ENCODE assay signal across 8 cellular contexts in genomic region chr2:181891966-181892794, GRCh38. TPM values are rescaled to one million over a fixed set of nuclear protein-coding genes. Genes with fewer than 3 reads are reported as not detected.
A peak's percentile ranks its signal among the peaks of the same experiment; 100 is the strongest.
DNase-seq lines count a peak whose midpoint lies in the region; ATAC-seq and TF ChIP-seq lines count a peak whose summit lies in the region.

No MANE protein-coding gene starts in this region.

- H3K36me3 ChIP-seq in GM23338 (ENCODE audit: insufficient read depth) = no peaks in the 10 kb centered on the region
- H3K36me3 ChIP-seq in Karpas-422 (ENCODE audit: insufficient read depth, low read length) = peaks cover 20% of the 10 kb centered on the region; the same call in 1 of the 2 replicates
- no peaks in the 10 kb centered on the region for H3K36me3 ChIP-seq in cardiac muscle cell
- H3K36me3 ChIP-seq in urinary bladder (ENCODE audit: insufficient read depth) = no peaks in the 10 kb centered on the region

- peak overlapping the region; percentile 89 for H3K9ac ChIP-seq in Karpas-422 (ENCODE audit: low read length)

- no peaks in the 10 kb centered on the region for H3K9me3 ChIP-seq in Karpas-422 (ENCODE audit: low read length)
- H3K9me3 ChIP-seq in cardiac muscle cell (ENCODE audit: low read depth) = no peaks in the 10 kb centered on the region

- TF ChIP-seq CTCF in GM23338 (conservative IDR thresholded peaks at IDR 0.05; ENCODE audit: low read depth in 2 of 2) = peak; percentile 9 to 16; a peak in 1 of 4 replicates
- TF ChIP-seq CTCF in cardiac muscle cell (IDR thresholded peaks at IDR 0.05; ENCODE audit: low read depth, low read length) = peak; percentile 17

- H3K27me3 Mint-ChIP-seq in GM23338 (ENCODE audit: insufficient read depth, low read depth, poor library complexity) = peaks cover 7% of the 10 kb centered on the region
- H3K27me3 Mint-ChIP-seq in activated naive CD8-positive, alpha-beta T cell = peaks cover 8% of the 10 kb centered on the region

- ATAC-seq in GM23338 (peak; percentile 72), SK-N-SH treated with all-trans-retinoic acid at 6 μM for 48 hours (peak; percentile 68)

- H3K79me2 ChIP-seq in GM23338 (replicated peaks; ENCODE audit: insufficient read depth) (no peaks in the 10 kb centered on the region), Karpas-422 (ENCODE audit: low read length) (peaks cover 52% of the 10 kb centered on the region)

- peaks cover 17% of the 10 kb centered on the region for H3K4me1 Mint-ChIP-seq in GM23338
- peaks cover 43% of the 10 kb centered on the region for H3K4me1 Mint-ChIP-seq in activated naive CD8-positive, alpha-beta T cell (ENCODE audit: low read depth)

- peak overlapping the region; percentile 84 for H3K27ac Mint-ChIP-seq in GM23338
- H3K27ac Mint-ChIP-seq in activated naive CD8-positive, alpha-beta T cell = peak overlapping the region; percentile 86

- H3K36me3 Mint-ChIP-seq in GM23338 (ENCODE audit: low read depth) = no peaks in the 10 kb centered on the region
- peaks cover 3% of the 10 kb centered on the region for H3K36me3 Mint-ChIP-seq in activated naive CD8-positive, alpha-beta T cell

- H3F3A ChIP-seq in GM23338 (replicated peaks; ENCODE audit: low read depth) = no peaks in the 10 kb centered on the region

- peaks cover 24% of the 10 kb centered on the region for H3K27me3 ChIP-seq in GM23338 (ENCODE audit: insufficient read depth)
- H3K27me3 ChIP-seq in Karpas-422 (ENCODE audit: low read length) = no peaks in the 10 kb centered on the region
- H3K27me3 ChIP-seq in cardiac muscle cell = no peaks in the 10 kb centered on the region

- H3K27ac ChIP-seq in GM23338 (ENCODE audit: low read depth) (no peak overlapping the region), Karpas-422 (ENCODE audit: low read length) (peak overlapping the region; percentile 50), cardiac muscle cell (peak overlapping the region; percentile 88), urinary bladder (ENCODE audit: low read depth) (peak overlapping the region; percentile 95)

- H4K20me1 ChIP-seq in GM23338 (replicated peaks; ENCODE audit: insufficient read depth) (no peaks in the 10 kb centered on the region), Karpas-422 (ENCODE audit: insufficient read depth, low read depth, low read length) (no peaks in the 10 kb centered on the region)

- H3K4me3 Mint-ChIP-seq in GM23338 = peak overlapping the region; percentile 94
- peak overlapping the region; percentile 97 for H3K4me3 Mint-ChIP-seq in activated naive CD8-positive, alpha-beta T cell

- H3K9me2 ChIP-seq in GM23338 (ENCODE audit: insufficient read depth) = no peaks in the 10 kb centered on the region
- no peaks in the 10 kb centered on the region for H3K9me2 ChIP-seq in Karpas-422 (replicated peaks; ENCODE audit: insufficient read depth, low read length)

- no peaks in the 10 kb centered on the region for H3K9me3 Mint-ChIP-seq in GM23338
- no peaks in the 10 kb centered on the region for H3K9me3 Mint-ChIP-seq in activated naive CD8-positive, alpha-beta T cell (ENCODE audit: low read depth)

- H3K4me1 ChIP-seq in GM23338 (ENCODE audit: insufficient read depth) (0 out of 2 replicates have a peak, but pooled peaks cover 8% of the 10 kb centered on the region), Karpas-422 (ENCODE audit: low read length) (peaks cover 45% of the 10 kb centered on the region), cardiac muscle cell (ENCODE audit: low read depth) (peaks cover 35% of the 10 kb centered on the region), urinary bladder (ENCODE audit: insufficient read depth) (no peaks in the 10 kb centered on the region)

- DNase-seq in GM04504 (ENCODE audit: low read depth) (peak; percentile 35), GM23338 (ENCODE audit: low spot score) (peak; percentile 60), Karpas-422 (peak; percentile 86), cardiac muscle cell (ENCODE audit: low read depth in 1 of 2, low spot score in 1 of 2) (peak; percentile 72), pons (ENCODE audit: low spot score) (peak; percentile 75)

- H2AFZ ChIP-seq in GM23338 = peak overlapping the region; percentile 30
- H2AFZ ChIP-seq in Karpas-422 (ENCODE audit: low read length) = peak overlapping the region; percentile 89

- H3K4me2 ChIP-seq in GM23338 (peak overlapping the region; percentile 81), Karpas-422 (ENCODE audit: low read depth, low read length, poor library complexity, severe bottlenecking) (peak overlapping the region; percentile 91)

- H3K4me3 ChIP-seq in GM23338 = peak overlapping the region; percentile 72
- peak overlapping the region; percentile 81 for H3K4me3 ChIP-seq in Karpas-422 (ENCODE audit: low read length)
- H3K4me3 ChIP-seq in cardiac muscle cell = peak overlapping the region; percentile 67
- peak overlapping the region; percentile 88 for H3K4me3 ChIP-seq in urinary bladder (ENCODE audit: low read depth, low read length)

- WGBS in urinary bladder = under 1% methylated on average over 83 of the region's 83 CpGs

TF ChIP-seq in GM23338, 12 proteins besides CTCF, POLR2A, EP300 and RAD21:
- TF ChIP-seq ZNF331 (CRISPR knock-in tag; IDR thresholded peaks at IDR 0.05; ENCODE audit: low read depth) (no peak), ZNF114 (CRISPR knock-in tag; IDR thresholded peaks at IDR 0.05) (no peak)

TF ChIP-seq in SK-N-SH treated with all-trans-retinoic acid at 6 μM for 48 hours, 23 proteins besides CTCF, POLR2A, EP300 and RAD21 (continues in another document):
- TF ChIP-seq CSRNP3 (CRISPR knock-in tag; IDR thresholded peaks at IDR 0.05) (no peak), CREB5 (CRISPR knock-in tag; IDR thresholded peaks at IDR 0.05; ENCODE audit: low read depth) (no peak), TSHZ2 (CRISPR knock-in tag; IDR thresholded peaks at IDR 0.05) (0 out of 2 replicates have a peak, but pooled peaks have one; percentile 29), ZFP3 (CRISPR knock-in tag; IDR thresholded peaks at IDR 0.05) (peak; percentile 28; the same call in 1 of the 2 replicates), ZNF565 (CRISPR knock-in tag; conservative IDR thresholded peaks at IDR 0.05; ENCODE audit: low read depth) (no peak)

RNA-seq across cellular contexts. Expression of gene ITPRID2, which starts 0.7 kb away (rescaled TPM):
- 10.4 and 12.0 TPM in 2 replicates for total RNA-seq in GM23338 (2014; rRNA removed; shearing (Covaris generic))
- polyA plus RNA-seq in GM23338 (2016; fragmentation: Nextera tagmentation; extraction: Ambion mirVana) (4.4 and 5.1 TPM in 2 replicates), cardiac muscle cell (15.9 and 39.6 TPM in 2 replicates), urinary bladder (50.9 TPM)
- 82.0 and 136 TPM in 2 replicates for total RNA-seq in Karpas-422 (2014; rRNA removed; shearing (Covaris generic); ENCODE audit: low replicate concordance)
- total RNA-seq in cardiac muscle cell (30.3 and 66.5 TPM in 2 replicates), urinary bladder (166 TPM)

Comparison
In these comparisons a context has a peak if more than half of its experiments do, and no peak if none do; other contexts are left out.
1. DNase-seq: peak in every context shown above with its lines; median percentile 86 in Karpas-422; 75 in pons; 72 in cardiac muscle cell; 60 in GM23338; 35 in GM04504.